Comparison of ENCODE assay signal across 8 cellular contexts in the genomic region with DNA sequence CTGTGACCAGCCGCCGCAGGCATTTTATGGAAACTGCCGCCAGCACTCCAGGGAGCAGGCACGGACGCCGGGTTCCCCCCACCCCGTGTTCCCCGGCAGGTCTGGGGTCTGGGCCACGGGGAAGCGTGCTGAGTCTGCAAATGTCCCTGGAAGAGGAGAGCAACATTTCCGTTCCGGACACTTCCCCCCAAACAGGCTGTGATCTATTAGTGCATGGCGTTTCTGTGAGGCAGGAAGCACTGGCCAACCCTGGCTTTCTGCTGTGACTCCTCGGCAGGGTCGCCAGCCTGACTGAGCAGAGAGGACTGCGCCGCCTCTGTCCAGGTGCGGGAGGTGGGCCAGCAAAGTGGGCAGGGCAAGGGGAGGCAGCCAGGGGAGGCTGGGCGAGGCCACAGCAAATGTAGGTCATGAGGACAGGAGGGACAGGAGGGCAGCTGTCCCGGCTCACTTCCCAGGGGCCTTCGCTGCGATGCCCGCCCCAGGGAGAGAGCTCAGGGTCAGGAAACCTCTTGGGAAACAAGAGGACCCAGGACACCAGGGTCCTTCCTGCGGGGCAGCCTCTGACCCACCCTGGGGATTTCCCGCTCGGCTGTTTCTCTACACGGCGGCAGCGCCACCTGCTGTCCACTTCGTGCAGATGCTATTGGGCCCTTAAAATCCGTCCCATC.
A peak's percentile ranks its signal among the peaks of the same experiment; 100 is the strongest.
DNase-seq lines count a peak whose midpoint lies in the region; ATAC-seq, FAIRE-seq and TF ChIP-seq lines count a peak whose summit lies in the region.

No MANE protein-coding gene starts in this region.

- no peak for FAIRE-seq in RCC 7860 (lab: Jason Lieb, UNC)

- in situ Hi-C loops in GM13977 (cut with MboI; ENCODE audit: low pct_unique_long_range_greater_than_20kb, low sequenced_read_pairs, unreplicated experiment): loop anchor here (10.0 to 25.0 kb wide), 3 partner anchors 45 to 707 kb away; partner anchors contain the start of gene FOXC2

- TF ChIP-seq CTCF in GM13977 (IDR thresholded peaks at IDR 0.05; ENCODE audit: extremely low read depth, insufficient read depth, missing control alignments): peak; percentile 91

- ATAC-seq in GM18858 (IDR thresholded peaks at IDR 0.05; ENCODE audit: unreplicated experiment): no peak

- DNase-seq in AG08396 (ENCODE audit: low spot score) (peak; percentile 83), GM13977 (ENCODE audit: low spot score) (peak; percentile 83), RCC 7860 (ENCODE audit: low spot score) (peak; percentile 18), activated gamma-delta T cell (lab: John Stamatoyannopoulos, UW) (peak; percentile 22), foreskin melanocyte (peak; percentile 34), pons (ENCODE audit: low spot score) (peak; percentile 35), cerebellar nuclear complex (lab: John Stamatoyannopoulos, UW) (no peak)

Comparison
In these comparisons a context has a peak if more than half of its experiments do, and no peak if none do; other contexts are left out.
1. DNase-seq: peak in AG08396 (single experiment), GM13977 (single experiment), RCC 7860 (single experiment), activated gamma-delta T cell (single experiment), foreskin melanocyte (single experiment) and pons (single experiment); none in cerebellar nuclear complex (0 of 2).